ENCODE assay signal across 33 cellular contexts in the genomic region with DNA sequence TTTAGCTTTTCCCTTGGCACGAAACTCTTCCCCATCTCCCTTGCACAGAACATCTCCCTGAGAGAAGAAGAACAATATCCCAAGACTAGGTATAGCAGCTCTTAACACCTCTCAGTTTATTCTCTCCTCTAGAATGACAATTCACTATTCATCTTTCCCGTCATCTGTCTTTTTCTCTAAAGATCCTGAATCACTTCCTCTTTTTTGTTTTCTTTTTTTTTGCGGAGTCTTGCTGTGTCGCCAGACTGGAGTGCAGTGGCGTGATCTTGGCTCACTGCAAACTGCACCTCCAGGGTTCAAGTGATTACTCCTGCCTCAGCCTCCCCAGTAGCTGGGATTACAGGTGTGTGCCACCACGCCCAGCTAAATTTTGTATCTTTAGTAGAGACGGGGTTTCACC.
"Had no signal": no experiment of that assay in that cellular context is flagged by ENCODE, and none has a peak within 500 bp of the region (broad histone marks: within the 10 kb centered on the region; RNA-seq: fewer than 3 reads in every experiment).

No MANE protein-coding gene starts in this region.

- DNase-seq: activated CD4-positive, alpha-beta memory T cell treated with anti-CD3 and anti-CD28 coated beads, Interleukin-2, amount 10 ng/mL, durations not matched to agents 7 days and 5 days; activated CD4-positive, alpha-beta T cell treated with anti-CD3 and anti-CD28 coated beads for 1 hour; activated CD4-positive, alpha-beta T cell treated with anti-CD3 and anti-CD28 coated beads, Interleukin-2, amount 10 ng/mL, durations not matched to agents 7 days and 5 days; activated CD8-positive, alpha-beta memory T cell treated with anti-CD3 and anti-CD28 coated beads, Interleukin-2, amount 50 U/mL, for 48 hours; activated gamma-delta T cell treated with Interleukin-2 at 50 U/mL for 16 hours; activated naive CD8-positive, alpha-beta T cell treated with anti-CD3 and anti-CD28 coated beads, Interleukin-2, amount 50 U/mL, for 24 hours; activated T-cell treated with anti-CD3 and anti-CD28 coated beads, Interleukin-2, amount 50 U/mL, for 24 hours; amygdala; central memory CD4-positive, alpha-beta T cell; foreskin fibroblast; head of caudate nucleus; hippocampal formation; left cardiac atrium; left ventricle myocardium superior; nephron progenitor cell; pancreas; retina; sigmoid colon; small intestine; stimulated activated CD4-positive, alpha-beta T cell treated with anti-CD3 and anti-CD28 coated beads, Interleukin-4, amount 100 ng/mL, for 24 hours; stimulated activated naive CD8-positive, alpha-beta T cell treated with anti-CD3 and anti-CD28 coated beads, Interleukin-15, amount 100 ng/mL, for 72 hours; substantia nigra had no signal

- ATAC-seq: activated naive CD8-positive, alpha-beta T cell treated with anti-CD3 and anti-CD28 coated beads, Interleukin-2, amount 50 U/mL, for 24 hours; esophagus mucosa; left cardiac atrium; left ventricle myocardium superior; pancreas; stimulated activated memory B cell treated with anti-CD40 and anti-IgM and Interleukin-4, amounts not matched to agents 10 μg/mL and 1 μg/mL and 100 μg/mL, for 72 hours; stimulated activated naive CD8-positive, alpha-beta T cell treated with anti-CD3 and anti-CD28 coated beads, Interleukin-15, amount 100 ng/mL, for 72 hours had no signal

- H3K4me1 Mint-ChIP-seq: activated CD4-positive, alpha-beta memory T cell treated with anti-CD3 and anti-CD28 coated beads, Interleukin-2, amount 10 ng/mL, durations not matched to agents 7 days and 5 days; activated CD4-positive, alpha-beta T cell treated with anti-CD3 and anti-CD28 coated beads, Interleukin-2, amount 10 ng/mL, durations not matched to agents 7 days and 5 days; activated naive CD4-positive, alpha-beta T cell treated with anti-CD3 and anti-CD28 coated beads, Interleukin-2, amount 50 U/mL, for 24 hours; activated naive CD8-positive, alpha-beta T cell treated with anti-CD3 and anti-CD28 coated beads, Interleukin-2, amount 50 U/mL, for 24 hours; stimulated activated memory B cell treated with anti-CD40 and anti-IgM and Interleukin-4, amounts not matched to agents 10 μg/mL and 1 μg/mL and 100 μg/mL, for 72 hours; stimulated activated naive CD8-positive, alpha-beta T cell treated with anti-CD3 and anti-CD28 coated beads, Interleukin-15, amount 100 ng/mL, for 72 hours had no signal

- FAIRE-seq: keratinocyte, pancreas, small intestine, TTC549 had no signal

- H3K4me3 ChIP-seq: breast epithelium, pancreas, prostate gland, sigmoid colon, vagina had no signal

- H3K9me3 Mint-ChIP-seq: activated CD4-positive, alpha-beta memory T cell treated with anti-CD3 and anti-CD28 coated beads, Interleukin-2, amount 10 ng/mL, durations not matched to agents 7 days and 5 days; activated CD4-positive, alpha-beta T cell treated with anti-CD3 and anti-CD28 coated beads, Interleukin-2, amount 10 ng/mL, durations not matched to agents 7 days and 5 days; activated naive CD4-positive, alpha-beta T cell treated with anti-CD3 and anti-CD28 coated beads, Interleukin-2, amount 50 U/mL, for 24 hours; activated naive CD8-positive, alpha-beta T cell treated with anti-CD3 and anti-CD28 coated beads, Interleukin-2, amount 50 U/mL, for 24 hours; activated T-cell treated with anti-CD3 and anti-CD28 coated beads, Interleukin-2, amount 50 U/mL, for 24 hours; nephron progenitor cell; stimulated activated memory B cell treated with anti-CD40 and anti-IgM and Interleukin-4, amounts not matched to agents 10 μg/mL and 1 μg/mL and 100 μg/mL, for 72 hours; stimulated activated naive CD8-positive, alpha-beta T cell treated with anti-CD3 and anti-CD28 coated beads, Interleukin-15, amount 100 ng/mL, for 72 hours; type B pancreatic cell; WTC11 had no signal

- H3K4me1 ChIP-seq: breast epithelium, pancreas, prostate gland, sigmoid colon, vagina had no signal

- H3K36me3 ChIP-seq: breast epithelium, neutrophil, pancreas, prostate gland, sigmoid colon, vagina had no signal

- H3K27me3 Mint-ChIP-seq: activated CD4-positive, alpha-beta memory T cell treated with anti-CD3 and anti-CD28 coated beads, Interleukin-2, amount 10 ng/mL, durations not matched to agents 7 days and 5 days; activated CD4-positive, alpha-beta T cell treated with anti-CD3 and anti-CD28 coated beads, Interleukin-2, amount 10 ng/mL, durations not matched to agents 7 days and 5 days; activated naive CD4-positive, alpha-beta T cell treated with anti-CD3 and anti-CD28 coated beads, Interleukin-2, amount 50 U/mL, for 24 hours; activated naive CD8-positive, alpha-beta T cell treated with anti-CD3 and anti-CD28 coated beads, Interleukin-2, amount 50 U/mL, for 24 hours; activated T-cell treated with anti-CD3 and anti-CD28 coated beads, Interleukin-2, amount 50 U/mL, for 24 hours; stimulated activated memory B cell treated with anti-CD40 and anti-IgM and Interleukin-4, amounts not matched to agents 10 μg/mL and 1 μg/mL and 100 μg/mL, for 72 hours; stimulated activated naive CD8-positive, alpha-beta T cell treated with anti-CD3 and anti-CD28 coated beads, Interleukin-15, amount 100 ng/mL, for 72 hours; type B pancreatic cell had no signal

- H3K36me3 Mint-ChIP-seq: activated naive CD4-positive, alpha-beta T cell treated with anti-CD3 and anti-CD28 coated beads, Interleukin-2, amount 50 U/mL, for 24 hours; stimulated activated memory B cell treated with anti-CD40 and anti-IgM and Interleukin-4, amounts not matched to agents 10 μg/mL and 1 μg/mL and 100 μg/mL, for 72 hours; type B pancreatic cell; WTC11 had no signal

- H3K4me3 Mint-ChIP-seq: activated CD4-positive, alpha-beta memory T cell treated with anti-CD3 and anti-CD28 coated beads, Interleukin-2, amount 10 ng/mL, durations not matched to agents 7 days and 5 days; activated CD4-positive, alpha-beta T cell treated with anti-CD3 and anti-CD28 coated beads, Interleukin-2, amount 10 ng/mL, durations not matched to agents 7 days and 5 days; activated naive CD4-positive, alpha-beta T cell treated with anti-CD3 and anti-CD28 coated beads, Interleukin-2, amount 50 U/mL, for 24 hours; activated naive CD8-positive, alpha-beta T cell treated with anti-CD3 and anti-CD28 coated beads, Interleukin-2, amount 50 U/mL, for 24 hours; activated T-cell treated with anti-CD3 and anti-CD28 coated beads, Interleukin-2, amount 50 U/mL, for 24 hours; nephron progenitor cell; stimulated activated memory B cell treated with anti-CD40 and anti-IgM and Interleukin-4, amounts not matched to agents 10 μg/mL and 1 μg/mL and 100 μg/mL, for 72 hours; stimulated activated naive CD8-positive, alpha-beta T cell treated with anti-CD3 and anti-CD28 coated beads, Interleukin-15, amount 100 ng/mL, for 72 hours; type B pancreatic cell; WTC11 had no signal

- H3K9me3 ChIP-seq: breast epithelium, neutrophil, pancreas, prostate gland, sigmoid colon, vagina had no signal

- H3K27ac Mint-ChIP-seq: activated CD4-positive, alpha-beta memory T cell treated with anti-CD3 and anti-CD28 coated beads, Interleukin-2, amount 10 ng/mL, durations not matched to agents 7 days and 5 days; activated CD4-positive, alpha-beta T cell treated with anti-CD3 and anti-CD28 coated beads, Interleukin-2, amount 10 ng/mL, durations not matched to agents 7 days and 5 days; activated naive CD4-positive, alpha-beta T cell treated with anti-CD3 and anti-CD28 coated beads, Interleukin-2, amount 50 U/mL, for 24 hours; activated naive CD8-positive, alpha-beta T cell treated with anti-CD3 and anti-CD28 coated beads, Interleukin-2, amount 50 U/mL, for 24 hours; activated T-cell treated with anti-CD3 and anti-CD28 coated beads, Interleukin-2, amount 50 U/mL, for 24 hours; nephron progenitor cell; stimulated activated memory B cell treated with anti-CD40 and anti-IgM and Interleukin-4, amounts not matched to agents 10 μg/mL and 1 μg/mL and 100 μg/mL, for 72 hours; stimulated activated naive CD8-positive, alpha-beta T cell treated with anti-CD3 and anti-CD28 coated beads, Interleukin-15, amount 100 ng/mL, for 72 hours; type B pancreatic cell had no signal

- H3K27me3 ChIP-seq: breast epithelium, neutrophil, sigmoid colon, vagina had no signal

- H3K27ac ChIP-seq: breast epithelium, neutrophil, pancreas, prostate gland, sigmoid colon, vagina had no signal
